In the genomic region with DNA sequence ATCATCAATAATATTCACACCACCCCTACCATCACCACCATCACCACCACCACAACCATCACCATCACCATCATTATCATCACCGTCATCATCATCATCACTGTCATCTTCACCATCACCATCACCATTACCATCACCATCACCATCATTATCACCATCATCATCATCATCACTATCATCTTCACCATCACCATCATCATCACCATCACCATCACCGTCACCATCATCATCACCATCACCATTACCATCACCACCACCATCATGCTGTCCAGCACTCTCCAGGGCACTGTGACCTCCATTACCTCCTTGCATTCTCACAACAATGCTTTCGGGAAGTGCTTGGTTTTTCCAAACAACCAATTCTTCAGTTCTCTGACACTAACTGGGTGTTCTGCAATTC, we compare ENCODE assay signal across 23 cellular contexts. TPM values are rescaled to one million over a fixed set of nuclear protein-coding genes. Genes with fewer than 3 reads are reported as not detected.
"Had no signal": no experiment of that assay in that cellular context is flagged by ENCODE, and none has a peak within 500 bp of the region (broad histone marks: within the 10 kb centered on the region; RNA-seq: fewer than 3 reads in every experiment).

No MANE protein-coding gene starts in this region.

- H3K27me3 ChIP-seq: heart right ventricle, right atrium auricular region, suprapubic skin, tibial artery, upper lobe of right lung had no signal

- H3K36me3 ChIP-seq: heart right ventricle, right atrium auricular region, suprapubic skin, tibial artery, upper lobe of right lung had no signal

- H3K9me3 ChIP-seq: heart right ventricle, mucosa of descending colon, right atrium auricular region, suprapubic skin, tibial artery, upper lobe of right lung had no signal

- ATAC-seq: esophagus mucosa; heart right ventricle; mucosa of descending colon; naive thymus-derived CD8-positive, alpha-beta T cell; upper lobe of right lung had no signal

- DNase-seq: effector memory CD4-positive, alpha-beta T cell; heart right ventricle; hypothalamus; kidney glomerular epithelial cell; mammary epithelial cell; mucosa of descending colon; naive thymus-derived CD8-positive, alpha-beta T cell; small intestine; stimulated activated CD4-positive, alpha-beta T cell treated with anti-CD3 and anti-CD28 coated beads, Interleukin-12 subunit alpha, Interleukin-12 subunit beta, amount 100 ng/mL, for 4 hours; stimulated activated naive CD4-positive, alpha-beta T cell treated with Interleukin-2 at 50 U/mL for 16 hours; tibial artery; upper lobe of right lung had no signal

- FAIRE-seq: endometrium, frontal cortex, islet of Langerhans, small intestine had no signal

- H3K4me3 ChIP-seq: heart right ventricle, mucosa of descending colon, right atrium auricular region, suprapubic skin, tibial artery, upper lobe of right lung had no signal

- H3K4me1 ChIP-seq: heart right ventricle, right atrium auricular region, suprapubic skin, tibial artery, upper lobe of right lung had no signal

- H3K27ac ChIP-seq: heart right ventricle, right atrium auricular region, suprapubic skin, tibial artery, upper lobe of right lung had no signal

RNA-seq across cellular contexts. Expression of gene TEX44, which starts 13.1 kb away (rescaled TPM):
- total RNA-seq: esophagus mucosa; fibroblast of lung; frontal cortex; glomerular endothelial cell; heart right ventricle; liver; mammary epithelial cell; mucosa of descending colon; naive thymus-derived CD8-positive, alpha-beta T cell; osteocyte; right atrium auricular region; suprapubic skin; upper lobe of right lung had no signal
- polyA plus RNA-seq: fibroblast of lung; heart right ventricle; liver; mammary epithelial cell; naive thymus-derived CD8-positive, alpha-beta T cell; neural cell; small intestine had no signal

RNA-seq across cellular contexts. Expression of gene NMUR1, which starts 49.3 kb away (rescaled TPM):
- total RNA-seq: glomerular endothelial cell, mammary epithelial cell, osteocyte had no signal
- polyA plus RNA-seq: mammary epithelial cell, neural cell had no signal
